In genomic region chr2:224689539-224689938, GRCh38 we compare ENCODE assay signal across 25 cellular contexts. TPM values are rescaled to one million over a fixed set of nuclear protein-coding genes. Genes with fewer than 3 reads are reported as not detected.
"Had no signal": no experiment of that assay in that cellular context is flagged by ENCODE, and none has a peak within 500 bp of the region (broad histone marks: within the 10 kb centered on the region; RNA-seq: fewer than 3 reads in every experiment).

No MANE protein-coding gene starts in this region.

- H3K36me3 ChIP-seq: adrenal gland, colonic mucosa, heart right ventricle, lower lobe of right lung, neural progenitor cell, right lobe of liver, tibial artery had no signal

- H3K9me3 ChIP-seq: adrenal gland, colonic mucosa, heart right ventricle, lower lobe of right lung, right lobe of liver, tibial artery had no signal

- H3K27ac Mint-ChIP-seq: activated naive CD8-positive, alpha-beta T cell; activated T-cell treated with anti-CD3 and anti-CD28 coated beads, Interleukin-2, amount 50 U/mL, for 24 hours; activated T-helper 17 cell treated with anti-CD3 and anti-CD28 coated beads, Interleukin-2, amount 50 U/mL, for 72 hours; endodermal cell; naive B cell; neural progenitor cell; stimulated activated naive CD8-positive, alpha-beta T cell treated with anti-CD3 and anti-CD28 coated beads, Interleukin-15, Interleukin-2, amounts not matched to agents 100 ng/mL and 50 ng/mL, for 24 hours had no signal

- H3K9ac ChIP-seq: neural progenitor cell had no signal

- H3K27ac ChIP-seq: adrenal gland, colonic mucosa, epithelial cell of prostate, heart right ventricle, lower lobe of right lung, neural progenitor cell, right lobe of liver, skin epidermis, tibial artery had no signal

- H3K4me1 ChIP-seq: adrenal gland, colonic mucosa, heart right ventricle, lower lobe of right lung, neural progenitor cell, right lobe of liver, tibial artery had no signal

- H3K4me2 ChIP-seq: neural progenitor cell had no signal

- H3K4me3 Mint-ChIP-seq: activated naive CD8-positive, alpha-beta T cell; activated T-cell treated with anti-CD3 and anti-CD28 coated beads, Interleukin-2, amount 50 U/mL, for 24 hours; activated T-helper 17 cell treated with anti-CD3 and anti-CD28 coated beads, Interleukin-2, amount 50 U/mL, for 72 hours; endodermal cell; naive B cell; neural progenitor cell; stimulated activated naive CD8-positive, alpha-beta T cell treated with anti-CD3 and anti-CD28 coated beads, Interleukin-15, Interleukin-2, amounts not matched to agents 100 ng/mL and 50 ng/mL, for 24 hours had no signal

- H3K27me3 ChIP-seq: adrenal gland, colonic mucosa, neural progenitor cell, right lobe of liver, tibial artery had no signal

- H3K4me3 ChIP-seq: adrenal gland, colonic mucosa, heart right ventricle, lower lobe of right lung, neural progenitor cell, right lobe of liver, skin epidermis, tibial artery had no signal

- DNase-seq: activated CD4-positive, alpha-beta T cell treated with anti-CD3 and anti-CD28 coated beads for 1 hour; activated T-cell treated with anti-CD3 and anti-CD28 coated beads, Interleukin-2, amount 50 U/mL, for 24 hours; adrenal gland; colonic mucosa; endodermal cell; heart right ventricle; lower lobe of right lung; naive B cell; posterior cingulate gyrus; right lobe of liver; stimulated activated CD4-positive, alpha-beta T cell treated with anti-CD3 and anti-CD28 coated beads, Interleukin-1b, Interleukin-23, amount 100 ng/mL, for 48 hours; T-helper 9 cell; tibial artery had no signal

- H3K4me1 Mint-ChIP-seq: activated T-helper 17 cell treated with anti-CD3 and anti-CD28 coated beads, Interleukin-2, amount 50 U/mL, for 72 hours; endodermal cell; naive B cell had no signal

- H3K9me3 Mint-ChIP-seq: activated T-cell treated with anti-CD3 and anti-CD28 coated beads, Interleukin-2, amount 50 U/mL, for 24 hours; activated T-helper 17 cell treated with anti-CD3 and anti-CD28 coated beads, Interleukin-2, amount 50 U/mL, for 72 hours; endodermal cell; neural progenitor cell; stimulated activated naive CD8-positive, alpha-beta T cell treated with anti-CD3 and anti-CD28 coated beads, Interleukin-15, Interleukin-2, amounts not matched to agents 100 ng/mL and 50 ng/mL, for 24 hours had no signal

- H3K36me3 Mint-ChIP-seq: activated naive CD8-positive, alpha-beta T cell; naive B cell; neural progenitor cell had no signal

- ATAC-seq: activated T-helper 17 cell treated with anti-CD3 and anti-CD28 coated beads, Interleukin-2, amount 50 U/mL, for 72 hours; heart right ventricle; lower lobe of right lung; right lobe of liver had no signal

- H2AFZ ChIP-seq: neural progenitor cell had no signal

- H3K27me3 Mint-ChIP-seq: activated naive CD8-positive, alpha-beta T cell; activated T-helper 17 cell treated with anti-CD3 and anti-CD28 coated beads, Interleukin-2, amount 50 U/mL, for 72 hours had no signal

RNA-seq across cellular contexts. Expression of gene CCDC195, which starts 26.6 kb away (rescaled TPM):
- total RNA-seq: activated T-helper 17 cell treated with anti-CD3 and anti-CD28 coated beads, Interleukin-2, amount 50 U/mL, for 72 hours; adrenal gland; bronchial epithelial cell; colonic mucosa; endodermal cell; heart right ventricle; lower lobe of right lung; mesenteric fat pad; mucosa of gallbladder; omental fat pad; right lobe of liver; urinary bladder had no signal
- polyA plus RNA-seq: adrenal gland, heart right ventricle, keratinocyte, urinary bladder had no signal
